9 cellular contexts compared by ENCODE assay signal in the genomic region with DNA sequence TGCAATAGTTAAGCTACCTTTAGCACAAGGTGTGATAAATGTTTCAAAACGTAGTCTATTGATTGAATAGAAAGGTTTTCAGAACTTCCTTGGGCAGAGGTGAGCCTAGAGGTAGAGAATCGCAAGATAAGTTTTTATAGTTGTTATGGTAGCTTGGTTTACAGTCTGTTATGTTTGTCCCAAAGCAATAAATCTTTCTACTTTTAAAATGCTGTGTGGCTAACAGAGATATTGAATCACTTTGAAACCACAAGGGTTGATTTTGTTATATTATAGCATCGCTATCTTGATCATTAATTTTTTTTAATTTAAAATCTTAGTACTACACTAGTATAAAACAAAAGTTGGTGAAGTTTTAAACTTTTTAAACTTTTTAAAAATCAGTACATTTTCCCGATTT.
"Had no signal": no experiment of that assay in that cellular context is flagged by ENCODE, and none has a peak within 500 bp of the region (broad histone marks: within the 10 kb centered on the region; RNA-seq: fewer than 3 reads in every experiment).

No MANE protein-coding gene starts in this region.

- H3K27ac ChIP-seq: GM23248, HL-60 had no signal

- H2AFZ ChIP-seq: GM23248 had no signal

- DNase-seq: GM23248, GOT3, H7, HFFc6, KG1 had no signal

- H3K36me3 ChIP-seq: HAP-1 had no signal

- H3K4me3 ChIP-seq: GM23248, HAP-1 had no signal

- H3K4me1 ChIP-seq: HAP-1 had no signal

- H3K9ac ChIP-seq: GM23248 had no signal

- H3K9me3 ChIP-seq: HAP-1 had no signal

- ATAC-seq: HCT116, HepG2 had no signal
